1 cellular context compared by ENCODE assay signal in genomic region chr20:63007472-63007721, GRCh38.
TF ChIP-seq lines count a peak whose summit lies in the region.

No MANE protein-coding gene starts in this region.

TF ChIP-seq in neural cell, 6 proteins besides CTCF, POLR2A, EP300 and RAD21:
- TF ChIP-seq SMC3 (conservative IDR thresholded peaks at IDR 0.05; ENCODE audit: poor library complexity) (no peak), MXI1 (conservative IDR thresholded peaks at IDR 0.05; ENCODE audit: poor library complexity, severe bottlenecking) (no peak), POLR2AphosphoS5 (IDR thresholded peaks at IDR 0.05) (no peak), REST (IDR thresholded peaks at IDR 0.05; ENCODE audit: borderline replicate concordance) (no peak), TAF1 (IDR thresholded peaks at IDR 0.05; ENCODE audit: low read depth) (no peak), EZH2 (IDR thresholded peaks at IDR 0.05; ENCODE audit: borderline replicate concordance, insufficient read depth, low read length, poor library complexity, severe bottlenecking) (no peak)
